In genomic region chr16:66591018-66591417, GRCh38 we compare ENCODE assay signal across 14 cellular contexts. TPM values are rescaled to one million over a fixed set of nuclear protein-coding genes. Genes with fewer than 3 reads are reported as not detected.
"Had no signal": no experiment of that assay in that cellular context is flagged by ENCODE, and none has a peak within 500 bp of the region (broad histone marks: within the 10 kb centered on the region; RNA-seq: fewer than 3 reads in every experiment).

No MANE protein-coding gene starts in this region.

- H3K4me3 Mint-ChIP-seq: brain, neural crest cell had no signal

- ATAC-seq: left ventricle myocardium superior, psoas muscle, right cardiac atrium had no signal

- H3K27ac ChIP-seq: dorsolateral prefrontal cortex, psoas muscle, skin epidermis, stomach had no signal

- H3K27me3 ChIP-seq: dorsolateral prefrontal cortex, stomach had no signal

- H3K4me1 Mint-ChIP-seq: brain, neural crest cell had no signal

- H3K9me3 ChIP-seq: psoas muscle had no signal

- H3K4me1 ChIP-seq: psoas muscle had no signal

- H3K27ac Mint-ChIP-seq: brain had no signal

- H3K36me3 Mint-ChIP-seq: brain had no signal

- H3K9me3 Mint-ChIP-seq: brain, neural crest cell had no signal

- DNase-seq: activated gamma-delta T cell treated with Interleukin-2 at 50 U/mL for 16 hours; activated T-cell treated with anti-CD3 and anti-CD28 coated beads, Interleukin-2, amount 50 U/mL, for 48 hours; caudate nucleus; dorsolateral prefrontal cortex; left ventricle myocardium superior; psoas muscle; right cardiac atrium; stomach; trophoblast cell had no signal

- H3K4me3 ChIP-seq: dorsolateral prefrontal cortex, psoas muscle had no signal

RNA-seq across cellular contexts. Expression of gene CMTM2, which starts 11.8 kb away (rescaled TPM):
- total RNA-seq: fibroblast of villous mesenchyme, left ventricle myocardium superior, osteoblast, psoas muscle, stomach had no signal
- polyA plus RNA-seq: right cardiac atrium had no signal

RNA-seq across cellular contexts. Expression of gene CMTM1, which starts 24.8 kb away (rescaled TPM):
- total RNA-seq: stomach had no signal
